In the genomic region with DNA sequence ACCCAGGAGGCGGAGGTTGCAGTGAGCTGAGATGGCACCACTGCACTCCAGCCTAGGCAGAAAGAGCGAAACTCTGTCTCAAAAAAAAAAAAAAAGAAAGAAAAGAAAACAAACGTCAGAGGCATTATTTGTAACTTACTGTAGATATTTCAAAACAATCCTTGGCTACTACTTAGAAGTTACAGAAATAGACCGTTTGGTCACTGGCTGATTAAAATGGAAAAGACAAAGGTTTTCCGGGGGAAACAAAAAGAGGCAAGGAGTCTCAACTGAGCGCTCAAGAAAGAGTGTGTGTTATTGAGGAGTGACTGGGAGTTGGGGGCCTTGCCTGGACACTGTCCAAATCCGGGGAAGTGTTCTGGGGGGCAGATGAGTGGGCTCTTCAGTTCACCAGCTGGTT, we compare ENCODE assay signal across 14 cellular contexts. TPM values are rescaled to one million over a fixed set of nuclear protein-coding genes. Genes with fewer than 3 reads are reported as not detected.
A peak's percentile ranks its signal among the peaks of the same experiment; 100 is the strongest.
DNase-seq lines count a peak whose midpoint lies in the region; ATAC-seq and TF ChIP-seq lines count a peak whose summit lies in the region.
"Had no signal": no experiment of that assay in that cellular context is flagged by ENCODE, and none has a peak within 500 bp of the region (broad histone marks: within the 10 kb centered on the region; RNA-seq: fewer than 3 reads in every experiment).

No MANE protein-coding gene starts in this region.

- peaks cover 21 to 41% of the 10 kb centered on the region in 2 donors for H3K4me1 ChIP-seq in ascending aorta
- H3K4me1 ChIP-seq in skeletal muscle tissue (ENCODE audit: control insufficient read depth in 3 of 3, insufficient read depth in 3 of 3, low read length in 3 of 3) = peaks cover 36 to 41% (median 41%) of the 10 kb centered on the region in 3 donors

- H3K27me3 ChIP-seq in ascending aorta (no peaks in the 10 kb centered on the region), skeletal muscle tissue (ENCODE audit: control insufficient read depth in 3 of 3, insufficient read depth in 3 of 3, low read length in 3 of 3) (no peaks in the 10 kb centered on the region)

- H3K9me3 ChIP-seq in ascending aorta (no peaks in the 10 kb centered on the region), skeletal muscle tissue (ENCODE audit: control insufficient read depth in 3 of 3, low read length in 3 of 3) (no peaks in the 10 kb centered on the region)

- no peak for TF ChIP-seq CTCF in Calu3 (IDR thresholded peaks at IDR 0.05; ENCODE audit: unreplicated experiment)
- no peak for TF ChIP-seq CTCF in ascending aorta (IDR thresholded peaks at IDR 0.05)
- no peak for TF ChIP-seq CTCF in glutamatergic neuron (IDR thresholded peaks at IDR 0.05; ENCODE audit: partially characterized antibody, unreplicated experiment)

- H3K4me3 ChIP-seq in ascending aorta (peak overlapping the region in 1 of 2 donors; percentile 21), skeletal muscle tissue (ENCODE audit: low read length in 3 of 3) (peak overlapping the region; percentile 34 to 54 (median 43))

- no peak for ATAC-seq in left colon

- no peaks in the 10 kb centered on the region for H3K36me3 ChIP-seq in ascending aorta
- no peaks in the 10 kb centered on the region for H3K36me3 ChIP-seq in skeletal muscle tissue (ENCODE audit: control insufficient read depth in 3 of 3, insufficient read depth in 3 of 3, low read length in 3 of 3)

- intact Hi-C loops in Calu3 (cut with micrococcal nuclease; ENCODE audit: unreplicated experiment) (no loop called here), ascending aorta (cut with DNase I) (no loop called here), left colon (cut with DNase I, micrococcal nuclease) (no loop called here)

- no peaks in the 10 kb centered on the region for H3K9me3 Mint-ChIP-seq in Calu3 (ENCODE audit: low read depth, unreplicated experiment)
- peaks cover 2% of the 10 kb centered on the region for H3K9me3 Mint-ChIP-seq in glutamatergic neuron (ENCODE audit: unreplicated experiment)
- H3K9me3 Mint-ChIP-seq: H9 had no signal

- H3K36me3 Mint-ChIP-seq in Calu3 (ENCODE audit: insufficient read depth, unreplicated experiment) = peaks cover 13% of the 10 kb centered on the region
- H3K36me3 Mint-ChIP-seq in glutamatergic neuron (ENCODE audit: unreplicated experiment) = no peaks in the 10 kb centered on the region

- H3K9ac ChIP-seq in skeletal muscle tissue (ENCODE audit: low read depth in 1 of 3, low read length in 3 of 3) = peak overlapping the region; percentile 62 to 69 (median 64)

- CTCF ChIA-PET in Calu3 (lab: Charles Lee) = interaction anchor here (1.2 kb wide), 1 partner anchor 13 kb away, joined by 4 read pairs; no protein-coding TSS in a partner anchor

- peaks cover 34% of the 10 kb centered on the region for H3K4me1 Mint-ChIP-seq in Calu3 (ENCODE audit: low read depth, unreplicated experiment)
- H3K4me1 Mint-ChIP-seq in glutamatergic neuron (ENCODE audit: low read depth, unreplicated experiment) = peaks cover 9% of the 10 kb centered on the region

- peak overlapping the region; percentile 91 to 92 for H3K27ac ChIP-seq in ascending aorta
- H3K27ac ChIP-seq in skeletal muscle tissue (ENCODE audit: low read depth, low read length) = peak overlapping the region; percentile 90

- H3K27me3 Mint-ChIP-seq in Calu3 (ENCODE audit: unreplicated experiment) (no peaks in the 10 kb centered on the region), glutamatergic neuron (ENCODE audit: unreplicated experiment) (peaks cover 4% of the 10 kb centered on the region)

- H3K27ac Mint-ChIP-seq in Calu3 (ENCODE audit: unreplicated experiment) = peak overlapping the region; percentile 71
- H3K27ac Mint-ChIP-seq in glutamatergic neuron (ENCODE audit: unreplicated experiment) = peak overlapping the region; percentile 11

- DNase-seq in Calu3 = no peak
- no peak for DNase-seq in ascending aorta (ENCODE audit: low spot score in 2 of 2)
- DNase-seq in glutamatergic neuron = no peak
- DNase-seq in activated effector memory CD4-positive, alpha-beta T cell treated with anti-CD3 and anti-CD28 coated beads, Interleukin-2, amount 50 U/mL, for 16 hours = no peak
- DNase-seq in left colon = no peak
- no peak for DNase-seq in cortex of kidney (lab: John Stamatoyannopoulos, UW)
- no peak for DNase-seq in activated gamma-delta T cell (lab: John Stamatoyannopoulos, UW)
- DNase-seq: activated CD4-positive, CD25-positive, alpha-beta regulatory T cell treated with anti-CD3 and anti-CD28 coated beads, Interleukin-2, amount 50 U/mL, for 72 hours; activated naive CD4-positive, alpha-beta T cell treated with Interleukin-2 at 50 U/mL for 16 hours; H9; KG1; SHP77 had no signal

- BruUV-seq in Calu3 (replicated peaks; lab: Mats Ljungman, UMichigan) = no TSS peak

- H3K4me3 Mint-ChIP-seq in Calu3 (ENCODE audit: low read depth, unreplicated experiment) (no peak overlapping the region), glutamatergic neuron (ENCODE audit: unreplicated experiment) (no peak overlapping the region)
- H3K4me3 Mint-ChIP-seq: H9 had no signal

RNA-seq across cellular contexts. Expression of gene TEX44, which starts 47.6 kb away (rescaled TPM):
- total RNA-seq in Calu3 (2022) (not detected in 2 replicates), ascending aorta (not detected), glutamatergic neuron (ENCODE audit: unreplicated experiment) (not detected), skeletal muscle tissue (not detected), left colon (not detected)
- total RNA-seq: H9, renal cortical epithelial cell had no signal
